Comparison of ENCODE assay signal across 18 cellular contexts in the genomic region with DNA sequence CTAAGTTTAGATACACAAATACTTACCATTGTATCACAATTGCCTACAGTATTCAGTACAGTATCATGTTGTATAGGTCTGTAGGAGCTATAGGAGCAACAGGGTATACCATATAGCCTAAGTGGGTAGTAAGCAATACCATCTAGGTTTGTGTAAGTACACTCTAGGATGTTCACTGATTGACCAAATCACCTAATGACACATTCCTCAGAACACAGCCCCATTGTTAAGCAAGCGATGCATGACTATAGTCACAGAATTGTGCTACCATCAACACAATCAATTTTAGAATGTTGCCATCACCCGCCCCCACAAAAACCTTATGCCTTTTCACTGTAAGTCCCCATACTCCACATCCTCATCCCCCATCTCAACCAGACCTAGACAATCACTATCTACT. TPM values are rescaled to one million over a fixed set of nuclear protein-coding genes. Genes with fewer than 3 reads are reported as not detected.
DNase-seq lines count a peak whose midpoint lies in the region; FAIRE-seq and TF ChIP-seq lines count a peak whose summit lies in the region.
"Had no signal": no experiment of that assay in that cellular context is flagged by ENCODE, and none has a peak within 500 bp of the region (broad histone marks: within the 10 kb centered on the region; RNA-seq: fewer than 3 reads in every experiment).

No MANE protein-coding gene starts in this region.

- in situ Hi-C loops in mammary epithelial cell (cut with MboI; ENCODE audit: low sequenced_read_pairs in 2 of 2): no loop called here

- intact Hi-C loops in mammary epithelial cell (cut with micrococcal nuclease): no loop called here
- intact Hi-C loops in MCF 10A (cut with micrococcal nuclease): no loop called here

- DNase-seq in mammary epithelial cell: peak; percentile 53
- DNase-seq in MCF 10A (ENCODE audit: unreplicated experiment): no peak
- DNase-seq in GM12892 (ENCODE audit: insufficient read length): no peak
- DNase-seq in astrocyte (ENCODE audit: low read depth): no peak
- DNase-seq in urothelium cell line (ENCODE audit: low spot score): no peak
- no peak for DNase-seq in cerebellar cortex (ENCODE audit: low spot score)
- DNase-seq in central memory CD4-positive, alpha-beta T cell: no peak
- DNase-seq: 8988T; AML-193; CD4-positive, CD25-positive, alpha-beta regulatory T cell; DMS 273 treated with DMSO at 0.1 percent for 48 hours; HCEC 1CT; HFFc6 had no signal

- H3K27ac Mint-ChIP-seq in MCF 10A (ENCODE audit: low read depth, unreplicated experiment): no peak overlapping the region
- H3K27ac Mint-ChIP-seq in astrocyte (ENCODE audit: unreplicated experiment): no peak overlapping the region
- H3K27ac Mint-ChIP-seq: CD4-positive, CD25-positive, alpha-beta regulatory T cell; HFFc6 had no signal

- no peak overlapping the region for H3K4me2 ChIP-seq in mammary epithelial cell (ENCODE audit: insufficient read depth, low read depth, low read length)
- no peak overlapping the region for H3K4me2 ChIP-seq in astrocyte (ENCODE audit: low read length)
- H3K4me2 ChIP-seq: BLaER1 had no signal

- H2AFZ ChIP-seq in mammary epithelial cell (ENCODE audit: low read depth, low read length) (no peak overlapping the region), astrocyte (ENCODE audit: low read depth, low read length) (no peak overlapping the region)

- H3K4me1 Mint-ChIP-seq in MCF 10A (ENCODE audit: insufficient read depth, unreplicated experiment) (peaks cover 6% of the 10 kb centered on the region), astrocyte (ENCODE audit: low read depth, unreplicated experiment) (peaks cover 8% of the 10 kb centered on the region)

- no peaks in the 10 kb centered on the region for H3K36me3 Mint-ChIP-seq in MCF 10A (ENCODE audit: insufficient read depth, unreplicated experiment)
- no peaks in the 10 kb centered on the region for H3K36me3 Mint-ChIP-seq in astrocyte (ENCODE audit: low read depth, unreplicated experiment)
- H3K36me3 Mint-ChIP-seq: CD4-positive, CD25-positive, alpha-beta regulatory T cell had no signal

- H3K27ac ChIP-seq in mammary epithelial cell (ENCODE audit: insufficient read depth, low read depth, low read length): no peak overlapping the region
- H3K27ac ChIP-seq in astrocyte (ENCODE audit: low read depth, low read length): no peak overlapping the region
- H3K27ac ChIP-seq: BLaER1 had no signal

- no peak overlapping the region for H3K9ac ChIP-seq in mammary epithelial cell (ENCODE audit: insufficient read depth, low read length)
- no peak overlapping the region for H3K9ac ChIP-seq in astrocyte (ENCODE audit: low read length)
- H3K9ac ChIP-seq: BLaER1 had no signal

- dilution Hi-C loops in mammary epithelial cell (cut with HindIII; ENCODE audit: low sequenced_read_pairs): no loop called here

- no peak overlapping the region for H3K4me3 ChIP-seq in mammary epithelial cell (replicated peaks in 1 of 3; ENCODE audit: insufficient read depth in 1 of 3, low read depth in 2 of 3, low read length in 3 of 3)
- no peak overlapping the region for H3K4me3 ChIP-seq in astrocyte (ENCODE audit: insufficient read depth, low read depth, low read length)
- H3K4me3 ChIP-seq: BLaER1, GM12878 had no signal

- H3K4me1 ChIP-seq in mammary epithelial cell (ENCODE audit: insufficient read depth, low read length) (peaks cover 11% of the 10 kb centered on the region), astrocyte (ENCODE audit: insufficient read depth, low read length) (peaks cover 3% of the 10 kb centered on the region)
- H3K4me1 ChIP-seq: BLaER1 had no signal

- 55% methylated on average over 2 of the region's 2 CpGs for WGBS in mammary epithelial cell (ENCODE audit: low coverage, missing lambda C conversion rate)

- CTCF ChIA-PET in mammary epithelial cell (lab: Charles Lee; ENCODE audit: low non-redundant PET) (no interaction called here), MCF 10A (lab: Yijun Ruan, JAX) (interaction anchor here (0.7 kb wide), 1 partner anchor 19 kb away, joined by 3 read pairs; no protein-coding TSS in a partner anchor)

- H3K36me3 ChIP-seq in mammary epithelial cell (ENCODE audit: insufficient read depth, low read length) (no peaks in the 10 kb centered on the region), astrocyte (ENCODE audit: insufficient read depth, low read length) (no peaks in the 10 kb centered on the region)
- H3K36me3 ChIP-seq: BLaER1 had no signal

- H4K20me1 ChIP-seq in mammary epithelial cell (ENCODE audit: insufficient read depth, low read length) (no peaks in the 10 kb centered on the region), astrocyte (ENCODE audit: insufficient read depth, low read length) (no peaks in the 10 kb centered on the region)
- H4K20me1 ChIP-seq: BLaER1 had no signal

- FAIRE-seq in GM12892 (lab: Jason Lieb, UNC): peak; percentile 80
- FAIRE-seq in astrocyte (lab: Jason Lieb, UNC): peak; percentile 71
- FAIRE-seq in urothelium cell line (lab: Jason Lieb, UNC): peak; percentile 5
- FAIRE-seq: GM12878, H1 had no signal

- H3K9me3 ChIP-seq in mammary epithelial cell (replicated peaks; ENCODE audit: insufficient read depth, low read length): no peaks in the 10 kb centered on the region
- H3K9me3 ChIP-seq in astrocyte (ENCODE audit: insufficient read depth, low read depth, low read length): no peaks in the 10 kb centered on the region

- BruUV-seq in mammary epithelial cell (replicated peaks; lab: Mats Ljungman, UMichigan) (no TSS peak), MCF 10A (replicated peaks; lab: Mats Ljungman, UMichigan) (no TSS peak)

- H3K27me3 ChIP-seq in mammary epithelial cell (ENCODE audit: insufficient read depth, low read length): no peaks in the 10 kb centered on the region
- H3K27me3 ChIP-seq in astrocyte (ENCODE audit: insufficient read depth, low read length): no peaks in the 10 kb centered on the region
- H3K27me3 ChIP-seq: BLaER1 had no signal

- H3K9me3 Mint-ChIP-seq in MCF 10A (ENCODE audit: unreplicated experiment): no peaks in the 10 kb centered on the region
- H3K9me3 Mint-ChIP-seq in astrocyte (ENCODE audit: unreplicated experiment): peaks cover 5% of the 10 kb centered on the region
- H3K9me3 Mint-ChIP-seq: HFFc6 had no signal

- TF ChIP-seq CTCF in mammary epithelial cell (conservative IDR thresholded peaks at IDR 0.05 in 1 of 2, IDR thresholded peaks at IDR 0.05 in 1 of 2; ENCODE audit: extremely low read depth in 1 of 2, insufficient read depth in 1 of 2, low read depth in 1 of 2, low read length in 2 of 2) (no peak), MCF 10A (IDR thresholded peaks at IDR 0.05; ENCODE audit: unreplicated experiment) (no peak), astrocyte (IDR thresholded peaks at IDR 0.05; ENCODE audit: insufficient read depth, low read depth, low read length) (no peak)

- H3K79me2 ChIP-seq in mammary epithelial cell (ENCODE audit: insufficient read depth, low read length): no peaks in the 10 kb centered on the region
- H3K79me2 ChIP-seq in astrocyte (ENCODE audit: insufficient read depth, low read length): no peaks in the 10 kb centered on the region

- POLR2A ChIA-PET in MCF 10A (lab: Yijun Ruan, JAX): no interaction called here

- no peaks in the 10 kb centered on the region for H3K27me3 Mint-ChIP-seq in MCF 10A (ENCODE audit: insufficient read depth, unreplicated experiment)
- H3K27me3 Mint-ChIP-seq in astrocyte (ENCODE audit: low read depth, unreplicated experiment): no peaks in the 10 kb centered on the region
- H3K27me3 Mint-ChIP-seq: CD4-positive, CD25-positive, alpha-beta regulatory T cell had no signal

- H3K4me3 Mint-ChIP-seq in MCF 10A (ENCODE audit: unreplicated experiment): no peak overlapping the region
- H3K4me3 Mint-ChIP-seq in astrocyte (ENCODE audit: unreplicated experiment): no peak overlapping the region
- H3K4me3 Mint-ChIP-seq: CD4-positive, CD25-positive, alpha-beta regulatory T cell; HFFc6 had no signal

- TF ChIP-seq POLR2A in GM12892 (IDR thresholded peaks at IDR 0.05; ENCODE audit: low read depth, low read length): no peak

RNA-seq across cellular contexts. Expression of gene MMP20, which starts 41.7 kb away (rescaled TPM):
- not detected for total RNA-seq in mammary epithelial cell
- not detected for polyA plus RNA-seq in mammary epithelial cell
- polyA minus RNA-seq in mammary epithelial cell: not detected
- total RNA-seq in MCF 10A (2022): not detected in 2 replicates
- 1.8 TPM for polyA plus RNA-seq in GM12892 (2012; ENCODE audit: missing spikeins)
- not detected in 2 replicates for total RNA-seq in astrocyte
- total RNA-seq: CD4-positive, CD25-positive, alpha-beta regulatory T cell; Daoy; G401; H1; HFFc6 had no signal
- polyA plus RNA-seq: CD4-positive, CD25-positive, alpha-beta regulatory T cell; H1 had no signal

RNA-seq across cellular contexts. Expression of gene MMP7, which starts 52.9 kb away (rescaled TPM):
- total RNA-seq in mammary epithelial cell (10 to 100 TPM in 1 of 2 donors, not detected in 1; 13.8 TPM), MCF 10A (2022) (not detected in 2 replicates), astrocyte (2.6 and 8.4 TPM in 2 replicates)
- polyA plus RNA-seq in mammary epithelial cell: 3.6 TPM
- not detected for polyA minus RNA-seq in mammary epithelial cell
- 5.7 TPM for polyA plus RNA-seq in GM12892 (2012; ENCODE audit: missing spikeins)
- total RNA-seq: CD4-positive, CD25-positive, alpha-beta regulatory T cell; G401; H1; HFFc6 had no signal
- polyA plus RNA-seq: H1 had no signal
